ENCODE assay signal across 21 cellular contexts in the genomic region with DNA sequence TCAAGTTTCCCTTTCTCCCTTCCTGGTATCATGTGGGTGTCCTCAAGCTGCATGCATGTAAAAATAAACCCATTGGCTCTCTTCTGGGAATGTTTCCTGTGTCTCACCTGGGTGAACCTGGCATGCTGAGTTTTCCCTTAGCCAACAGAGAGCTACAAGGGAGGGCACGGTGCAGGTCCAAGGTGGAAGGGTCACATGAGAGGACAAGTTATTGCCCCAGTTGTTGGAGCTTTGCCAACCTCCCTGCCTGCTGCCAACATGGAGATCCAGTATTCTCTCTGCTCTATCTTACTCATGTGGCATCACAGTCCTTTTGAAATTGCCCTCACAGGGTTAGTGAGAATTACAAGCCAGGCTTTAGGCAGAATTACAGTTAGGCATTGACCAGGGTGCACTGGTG.
DNase-seq lines count a peak whose midpoint lies in the region; ATAC-seq, FAIRE-seq and TF ChIP-seq lines count a peak whose summit lies in the region.
"Had no signal": no experiment of that assay in that cellular context is flagged by ENCODE, and none has a peak within 500 bp of the region (broad histone marks: within the 10 kb centered on the region; RNA-seq: fewer than 3 reads in every experiment).

No MANE protein-coding gene starts in this region.

- H3K4me3 ChIP-seq in GM23338 (no peak overlapping the region), bronchial epithelial cell (ENCODE audit: low read depth, low read length) (no peak overlapping the region), coronary artery (no peak overlapping the region)
- H3K4me3 ChIP-seq: A549 had no signal

- H3K36me3 Mint-ChIP-seq in GM23338 (ENCODE audit: low read depth) (peaks cover 10% of the 10 kb centered on the region; the same call in 1 of the 3 replicates), progenitor cell of endocrine pancreas (ENCODE audit: insufficient read depth) (no peaks in the 10 kb centered on the region)
- no peaks in the 10 kb centered on the region for H3K36me3 Mint-ChIP-seq in activated CD4-positive, alpha-beta T cell treated with anti-CD3 and anti-CD28 coated beads, Interleukin-2, amount 10 ng/mL, durations not matched to agents 24 days and 14 days (ENCODE audit: low read depth)
- H3K36me3 Mint-ChIP-seq: CD14-positive monocyte; CD8-positive, alpha-beta T cell had no signal

- H3K4me1 ChIP-seq in GM23338 (ENCODE audit: insufficient read depth), result no peaks in the 10 kb centered on the region
- H3K4me1 ChIP-seq: A549, BE2C had no signal

- H3K27me3 ChIP-seq in GM23338 (ENCODE audit: insufficient read depth), result no peaks in the 10 kb centered on the region
- H3K27me3 ChIP-seq in bronchial epithelial cell (ENCODE audit: control insufficient read depth, insufficient read depth, low read length), result no peaks in the 10 kb centered on the region
- H3K27me3 ChIP-seq: BE2C had no signal

- H3K27me3 Mint-ChIP-seq in GM23338 (ENCODE audit: insufficient read depth, low read depth, poor library complexity) (peaks cover 2% of the 10 kb centered on the region), progenitor cell of endocrine pancreas (no peaks in the 10 kb centered on the region)
- no peaks in the 10 kb centered on the region for H3K27me3 Mint-ChIP-seq in activated CD4-positive, alpha-beta T cell treated with anti-CD3 and anti-CD28 coated beads, Interleukin-2, amount 10 ng/mL, durations not matched to agents 24 days and 14 days

- no peak overlapping the region for H3K4me3 Mint-ChIP-seq in GM23338
- H3K4me3 Mint-ChIP-seq in progenitor cell of endocrine pancreas (ENCODE audit: low read depth), result no peak overlapping the region
- H3K4me3 Mint-ChIP-seq in activated CD4-positive, alpha-beta T cell treated with anti-CD3 and anti-CD28 coated beads, Interleukin-2, amount 10 ng/mL, durations not matched to agents 24 days and 14 days, result no peak overlapping the region
- H3K4me3 Mint-ChIP-seq: CD14-positive monocyte; CD8-positive, alpha-beta T cell had no signal

- intact Hi-C loops in activated CD4-positive, alpha-beta T cell treated with anti-CD3 and anti-CD28 coated beads, Interleukin-2, amount 10 ng/mL, durations not matched to agents 24 days and 14 days (cut with micrococcal nuclease), result no loop called here

- no peak for DNase-seq in GM23338 (ENCODE audit: low spot score)
- DNase-seq in bronchial epithelial cell (ENCODE audit: low read depth), result no peak
- DNase-seq in progenitor cell of endocrine pancreas (ENCODE audit: low spot score, unreplicated experiment), result no peak
- DNase-seq in activated CD4-positive, alpha-beta T cell treated with anti-CD3 and anti-CD28 coated beads, Interleukin-2, amount 10 ng/mL, durations not matched to agents 24 days and 14 days, result no peak
- DNase-seq in coronary artery (ENCODE audit: low spot score), result no peak
- no peak for DNase-seq in NCI-H2029 treated with DMSO at 0.1 percent for 48 hours (lab: John Stamatoyannopoulos, UW)
- DNase-seq: BE2C; CD8-positive, alpha-beta T cell; COR-L47; DMS153; DMS79 treated with DMSO at 0.1 percent for 48 hours; GDM1; KBM-7 had no signal

- H3K27ac Mint-ChIP-seq in GM23338, result peak overlapping the region; percentile 26; the same call in 1 of the 2 replicates
- H3K27ac Mint-ChIP-seq in progenitor cell of endocrine pancreas, result peak overlapping the region; percentile 61
- no peak overlapping the region for H3K27ac Mint-ChIP-seq in activated CD4-positive, alpha-beta T cell treated with anti-CD3 and anti-CD28 coated beads, Interleukin-2, amount 10 ng/mL, durations not matched to agents 24 days and 14 days
- H3K27ac Mint-ChIP-seq: CD14-positive monocyte; CD8-positive, alpha-beta T cell had no signal

- no peaks in the 10 kb centered on the region for H3K36me3 ChIP-seq in GM23338 (ENCODE audit: insufficient read depth)
- no peaks in the 10 kb centered on the region for H3K36me3 ChIP-seq in bronchial epithelial cell (ENCODE audit: control insufficient read depth, insufficient read depth, low read length)
- H3K36me3 ChIP-seq: BE2C had no signal

- peaks cover 16% of the 10 kb centered on the region for H3K9me2 ChIP-seq in GM23338 (ENCODE audit: insufficient read depth)

- H3K4me2 ChIP-seq in GM23338, result no peak overlapping the region
- H3K4me2 ChIP-seq: A549 had no signal

- H2AFZ ChIP-seq in GM23338, result no peak overlapping the region

- no peaks in the 10 kb centered on the region for H3K79me2 ChIP-seq in GM23338 (replicated peaks; ENCODE audit: insufficient read depth)

- FAIRE-seq in bronchial epithelial cell (lab: Jason Lieb, UNC), result peak; percentile 50
- FAIRE-seq: A549, D721Med, GM12892, GM19239, H54 had no signal

- TF ChIP-seq EP300 in Ishikawa (IDR thresholded peaks at IDR 0.05; ENCODE audit: borderline replicate concordance), result no peak

- H3F3A ChIP-seq in GM23338 (replicated peaks; ENCODE audit: low read depth), result no peaks in the 10 kb centered on the region

- H3K4me1 Mint-ChIP-seq in GM23338 (peaks cover 17% of the 10 kb centered on the region), progenitor cell of endocrine pancreas (ENCODE audit: low read depth) (peaks cover 2% of the 10 kb centered on the region)
- no peaks in the 10 kb centered on the region for H3K4me1 Mint-ChIP-seq in activated CD4-positive, alpha-beta T cell treated with anti-CD3 and anti-CD28 coated beads, Interleukin-2, amount 10 ng/mL, durations not matched to agents 24 days and 14 days

- TF ChIP-seq CTCF in GM23338 (conservative IDR thresholded peaks at IDR 0.05; ENCODE audit: low read depth in 2 of 2) (no peak), bronchial epithelial cell (IDR thresholded peaks at IDR 0.05; ENCODE audit: insufficient read depth, low read length, severe bottlenecking) (no peak), progenitor cell of endocrine pancreas (IDR thresholded peaks at IDR 0.05; ENCODE audit: unreplicated experiment) (no peak), coronary artery (IDR thresholded peaks at IDR 0.05) (no peak)

- ATAC-seq in GM23338 (no peak), HG02840 (IDR thresholded peaks at IDR 0.05; ENCODE audit: low FRiP score, unreplicated experiment) (no peak)
- ATAC-seq: A549; CD8-positive, alpha-beta T cell had no signal

- H3K27ac ChIP-seq in GM23338 (ENCODE audit: low read depth) (no peak overlapping the region), coronary artery (no peak overlapping the region)
- H3K27ac ChIP-seq: A549 had no signal

- no peaks in the 10 kb centered on the region for H4K20me1 ChIP-seq in GM23338 (replicated peaks; ENCODE audit: insufficient read depth)

- H3K9me3 Mint-ChIP-seq in GM23338 (peaks cover 10% of the 10 kb centered on the region), progenitor cell of endocrine pancreas (ENCODE audit: low read depth) (no peaks in the 10 kb centered on the region)
- peaks cover 3% of the 10 kb centered on the region for H3K9me3 Mint-ChIP-seq in activated CD4-positive, alpha-beta T cell treated with anti-CD3 and anti-CD28 coated beads, Interleukin-2, amount 10 ng/mL, durations not matched to agents 24 days and 14 days
- H3K9me3 Mint-ChIP-seq: CD8-positive, alpha-beta T cell had no signal

- TF ChIP-seq RAD21 in Ishikawa (IDR thresholded peaks at IDR 0.05; ENCODE audit: low read depth), result no peak

TF ChIP-seq in GM23338, 12 proteins besides CTCF, POLR2A, EP300 and RAD21 (continues in another document):
- TF ChIP-seq EZH2 (IDR thresholded peaks at IDR 0.05; ENCODE audit: low read depth, unreplicated experiment), result no peak
- TF ChIP-seq, protein P1, sequence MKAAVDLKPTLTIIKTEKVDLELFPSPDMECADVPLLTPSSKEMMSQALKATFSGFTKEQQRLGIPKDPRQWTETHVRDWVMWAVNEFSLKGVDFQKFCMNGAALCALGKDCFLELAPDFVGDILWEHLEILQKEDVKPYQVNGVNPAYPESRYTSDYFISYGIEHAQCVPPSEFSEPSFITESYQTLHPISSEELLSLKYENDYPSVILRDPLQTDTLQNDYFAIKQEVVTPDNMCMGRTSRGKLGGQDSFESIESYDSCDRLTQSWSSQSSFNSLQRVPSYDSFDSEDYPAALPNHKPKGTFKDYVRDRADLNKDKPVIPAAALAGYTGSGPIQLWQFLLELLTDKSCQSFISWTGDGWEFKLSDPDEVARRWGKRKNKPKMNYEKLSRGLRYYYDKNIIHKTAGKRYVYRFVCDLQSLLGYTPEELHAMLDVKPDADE (IDR thresholded peaks at IDR 0.05), result no peak

TF ChIP-seq in Ishikawa, 13 proteins besides CTCF, POLR2A, EP300 and RAD21:
- peak; percentile 59 for TF ChIP-seq NFIC (IDR thresholded peaks at IDR 0.05)
- TF ChIP-seq EGR1 (IDR thresholded peaks at IDR 0.05), result no peak
- TF ChIP-seq TCF12 (IDR thresholded peaks at IDR 0.05; ENCODE audit: low read depth), result no peak
- TF ChIP-seq TEAD4 (IDR thresholded peaks at IDR 0.05), result no peak
- TF ChIP-seq, protein P2, sequence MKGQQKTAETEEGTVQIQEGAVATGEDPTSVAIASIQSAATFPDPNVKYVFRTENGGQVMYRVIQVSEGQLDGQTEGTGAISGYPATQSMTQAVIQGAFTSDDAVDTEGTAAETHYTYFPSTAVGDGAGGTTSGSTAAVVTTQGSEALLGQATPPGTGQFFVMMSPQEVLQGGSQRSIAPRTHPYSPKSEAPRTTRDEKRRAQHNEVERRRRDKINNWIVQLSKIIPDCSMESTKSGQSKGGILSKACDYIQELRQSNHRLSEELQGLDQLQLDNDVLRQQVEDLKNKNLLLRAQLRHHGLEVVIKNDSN (IDR thresholded peaks at IDR 0.05), result peak; percentile 60; the same call in 1 of the 2 replicates
